29 cellular contexts compared by ENCODE assay signal in genomic region chr12:79998554-79998953, GRCh38.
"Had no signal": no experiment of that assay in that cellular context is flagged by ENCODE, and none has a peak within 500 bp of the region (broad histone marks: within the 10 kb centered on the region; RNA-seq: fewer than 3 reads in every experiment).

No MANE protein-coding gene starts in this region.

- H3K9me3 Mint-ChIP-seq: activated CD4-positive, alpha-beta T cell treated with anti-CD3 and anti-CD28 coated beads, Interleukin-2, amount 10 ng/mL, durations not matched to agents 24 days and 14 days; activated naive CD4-positive, alpha-beta T cell treated with anti-CD3 and anti-CD28 coated beads for 36 hours; activated naive CD4-positive, alpha-beta T cell treated with anti-CD3 and anti-CD28 coated beads, Interleukin-2, amount 50 U/mL, for 72 hours; activated T-cell treated with anti-CD3 and anti-CD28 coated beads, Interleukin-2, amount 50 U/mL, for 24 hours had no signal

- H3K4me3 ChIP-seq: adrenal gland, body of pancreas, MG63, PC-9 had no signal

- H3K36me3 ChIP-seq: adrenal gland, MG63, WERI-Rb-1 had no signal

- H3K4me1 ChIP-seq: adrenal gland, body of pancreas had no signal

- H3K27ac Mint-ChIP-seq: activated CD4-positive, alpha-beta T cell treated with anti-CD3 and anti-CD28 coated beads, Interleukin-2, amount 10 ng/mL, durations not matched to agents 24 days and 14 days; activated CD8-positive, alpha-beta T cell treated with anti-CD3 and anti-CD28 coated beads, Interleukin-2, amount 10 ng/mL, durations not matched to agents 7 days and 5 days; activated naive CD4-positive, alpha-beta T cell treated with anti-CD3 and anti-CD28 coated beads for 36 hours; activated naive CD4-positive, alpha-beta T cell treated with anti-CD3 and anti-CD28 coated beads, Interleukin-2, amount 50 U/mL, for 72 hours; activated T-cell treated with anti-CD3 and anti-CD28 coated beads, Interleukin-2, amount 50 U/mL, for 24 hours had no signal

- H3K9me3 ChIP-seq: adrenal gland, body of pancreas, MG63 had no signal

- H3K4me3 Mint-ChIP-seq: activated CD4-positive, alpha-beta T cell treated with anti-CD3 and anti-CD28 coated beads, Interleukin-2, amount 10 ng/mL, durations not matched to agents 24 days and 14 days; activated CD8-positive, alpha-beta T cell treated with anti-CD3 and anti-CD28 coated beads, Interleukin-2, amount 10 ng/mL, durations not matched to agents 7 days and 5 days; activated naive CD4-positive, alpha-beta T cell treated with anti-CD3 and anti-CD28 coated beads for 36 hours; activated T-cell treated with anti-CD3 and anti-CD28 coated beads, Interleukin-2, amount 50 U/mL, for 24 hours had no signal

- H3K36me3 Mint-ChIP-seq: activated naive CD4-positive, alpha-beta T cell treated with anti-CD3 and anti-CD28 coated beads, Interleukin-2, amount 50 U/mL, for 72 hours had no signal

- H3K4me1 Mint-ChIP-seq: activated CD4-positive, alpha-beta T cell treated with anti-CD3 and anti-CD28 coated beads, Interleukin-2, amount 10 ng/mL, durations not matched to agents 24 days and 14 days had no signal

- H3K27ac ChIP-seq: adrenal gland, body of pancreas, PC-9, RWPE1, WERI-Rb-1 had no signal

- ATAC-seq: activated CD8-positive, alpha-beta T cell treated with anti-CD3 and anti-CD28 coated beads, Interleukin-2, amount 10 ng/mL, durations not matched to agents 7 days and 5 days; activated naive CD4-positive, alpha-beta T cell treated with anti-CD3 and anti-CD28 coated beads, Interleukin-2, amount 50 U/mL, for 72 hours; body of pancreas; Right ventricle myocardium inferior had no signal

- H3K27me3 ChIP-seq: adrenal gland, body of pancreas, MG63 had no signal

- DNase-seq: activated CD4-positive, alpha-beta T cell treated with anti-CD3 and anti-CD28 coated beads, Interleukin-2, amount 10 ng/mL, durations not matched to agents 24 days and 14 days; activated CD4-positive, alpha-beta T cell treated with anti-CD3 and anti-CD28 coated beads, Interleukin-2, amount 50 U/mL, for 4 hours; activated CD4-positive, CD25-positive, alpha-beta regulatory T cell; activated CD8-positive, alpha-beta T cell treated with anti-CD3 and anti-CD28 coated beads, Interleukin-2, amount 10 ng/mL, durations not matched to agents 7 days and 5 days; activated gamma-delta T cell treated with Interleukin-2 at 50 U/mL for 16 hours; activated naive CD4-positive, alpha-beta T cell treated with anti-CD3 and anti-CD28 coated beads for 36 hours; activated T-cell treated with anti-CD3 and anti-CD28 coated beads, Interleukin-2, amount 50 U/mL, for 24 hours; adrenal gland; body of pancreas; Kasumi-1; KG1; MG63; NCI-H1048; NCI-H1105 treated with DMSO at 0.1 percent for 48 hours; NCI-H1436; NCI-H1694; NCI-H1930; NCI-H2081 treated with DMSO at 0.1 percent for 48 hours; NCI-H226; NCI-H446 treated with DMSO at 0.1 percent for 48 hours; NCI-H524; NCI-H69; PC-9; SIG-M5; T1000; WERI-Rb-1 had no signal
